8 cellular contexts compared by ENCODE assay signal in genomic region chr3:112293368-112294321, GRCh38. TPM values are rescaled to one million over a fixed set of nuclear protein-coding genes. Genes with fewer than 3 reads are reported as not detected.
DNase-seq lines count a peak whose midpoint lies in the region; ATAC-seq, FAIRE-seq and TF ChIP-seq lines count a peak whose summit lies in the region.

SLC9C1 (minus strand) TSS chr3:112294216; CDS start chr3:112286791, 7,425 bp downstream.

- H3K27me3 ChIP-seq in MG63 (no peaks in the 10 kb centered on the region; the same call in none of the 2 replicates), keratinocyte (ENCODE audit: control insufficient read depth, extremely low read depth, insufficient read depth, low read length) (no peaks in the 10 kb centered on the region)

- H3K4me3 ChIP-seq in MG63 = peak within 1 kb of the TSS; percentile 17
- no peak within 1 kb of the TSS for H3K4me3 ChIP-seq in SK-N-MC
- peak within 1 kb of the TSS in 2 of 3 experiments; percentile 40 to 47 for H3K4me3 ChIP-seq in keratinocyte (ENCODE audit: control insufficient read depth in 2 of 3, extremely low read depth in 1 of 3, insufficient read depth in 2 of 3, low read depth in 1 of 3, low read length in 3 of 3)

- H3K9ac ChIP-seq in SK-N-MC (ENCODE audit: insufficient read length) (no peak within 1 kb of the TSS), keratinocyte (ENCODE audit: control insufficient read depth, extremely low read depth, insufficient read depth, low read length) (peak within 1 kb of the TSS; percentile 29)

- H3K27ac ChIP-seq in SK-N-MC (no peak within 1 kb of the TSS), keratinocyte (ENCODE audit: control insufficient read depth, insufficient read depth, low read length) (no peak within 1 kb of the TSS)

- peak; percentile 74 for DNase-seq in ELR (ENCODE audit: low read depth)
- peak; percentile 14 for DNase-seq in MG63
- peak; percentile 52 for DNase-seq in SK-N-MC (ENCODE audit: low read depth, low spot score)
- DNase-seq in cerebellum (ENCODE audit: low spot score) = peak; percentile 48
- DNase-seq in keratinocyte (ENCODE audit: low read depth, low spot score) = no peak
- peak; percentile 56 for DNase-seq in smooth muscle cell of the brain vasculature (ENCODE audit: low read depth, low spot score)

- H3K36me3 ChIP-seq in MG63 (no peaks in the 10 kb centered on the region), SK-N-MC (ENCODE audit: insufficient read depth, low read length) (no peaks in the 10 kb centered on the region), keratinocyte (ENCODE audit: control insufficient read depth in 2 of 2, extremely low read depth in 1 of 2, insufficient read depth in 2 of 2, low read length in 2 of 2) (no peaks in the 10 kb centered on the region)

- H3K4me2 ChIP-seq in keratinocyte (ENCODE audit: control insufficient read depth, extremely low read depth, insufficient read depth, low read depth, low read length) = peak within 1 kb of the TSS; percentile 82

- H3K4me1 ChIP-seq in keratinocyte (ENCODE audit: control insufficient read depth, extremely low read depth, insufficient read depth, low read length) = peaks cover 4% of the 10 kb centered on the region

- H3K9me3 ChIP-seq in MG63 (no peaks in the 10 kb centered on the region; the same call in 1 of the 2 replicates), SK-N-MC (ENCODE audit: low read depth, low read length) (no peaks in the 10 kb centered on the region), keratinocyte (ENCODE audit: control insufficient read depth, low read depth, low read length) (no peaks in the 10 kb centered on the region)

- dilution Hi-C loops in keratinocyte (cut with MboI; ENCODE audit: extremely low pct_ligation_motif_present, low sequenced_read_pairs) = no loop called here

- no peaks in the 10 kb centered on the region for H3K9me1 ChIP-seq in keratinocyte (ENCODE audit: control insufficient read depth, extremely low read depth, insufficient read depth, low read length)

- no peaks in the 10 kb centered on the region for H3K79me2 ChIP-seq in keratinocyte (ENCODE audit: control insufficient read depth, insufficient read depth, low read length)

- peak; percentile 88 for FAIRE-seq in keratinocyte (lab: Jason Lieb, UNC)

- peak within 1 kb of the TSS; percentile 93 for H2AFZ ChIP-seq in keratinocyte (ENCODE audit: control insufficient read depth, low read length)

- H4K20me1 ChIP-seq in keratinocyte (ENCODE audit: control insufficient read depth, extremely low read depth, insufficient read depth, low read length) = no peaks in the 10 kb centered on the region

- ATAC-seq in GM21786 (IDR thresholded peaks at IDR 0.05; ENCODE audit: unreplicated experiment) = peak; percentile 75
- no peak for ATAC-seq in GM18519 (IDR thresholded peaks at IDR 0.05; ENCODE audit: low FRiP score, unreplicated experiment)

- peak in 2 of 3 experiments; percentile 41 to 67 for TF ChIP-seq CTCF in keratinocyte (optimal IDR thresholded peaks at IDR 0.05 in 1 of 3, IDR thresholded peaks at IDR 0.05 in 1 of 3, conservative IDR thresholded peaks at IDR 0.05 in 1 of 3; ENCODE audit: extremely low read depth in 1 of 3, insufficient read depth in 2 of 3, low read length in 3 of 3)

RNA-seq across cellular contexts. Expression of gene SLC9C1, which starts in this region (rescaled TPM):
- not detected in 2 replicates for total RNA-seq in MG63 (2014; rRNA removed; shearing (Covaris generic); ENCODE audit: low replicate concordance)
- total RNA-seq in cerebellum = 0.45 TPM
- polyA plus RNA-seq in keratinocyte = not detected in 3 replicates
- polyA plus RNA-seq in keratinocyte (2011; ENCODE audit: low read depth) = not detected
- not detected in 2 replicates for polyA plus RNA-seq in keratinocyte (2011; cell fraction: cytosol; rRNA removed)
- not detected in 2 replicates for polyA plus RNA-seq in keratinocyte (2011; cell fraction: nucleus; rRNA removed)
- not detected in 2 replicates for polyA plus RNA-seq in keratinocyte (2012; ENCODE audit: low replicate concordance)
- not detected in 3 replicates for polyA minus RNA-seq in keratinocyte
- polyA minus RNA-seq in keratinocyte (2011; cell fraction: cytosol; rRNA and poly(A)+ RNA removed) = not detected
- not detected in 2 replicates for polyA minus RNA-seq in keratinocyte (2011; cell fraction: nucleus; rRNA and poly(A)+ RNA removed)

Comparison
In these comparisons a context has a peak if more than half of its experiments do, and no peak if none do; other contexts are left out.
1. Peak in DNase-seq and H3K4me3 ChIP-seq in MG63; RNA of the gene not detected or under 1 TPM.
2. Peak in DNase-seq in cerebellum; RNA of the gene not detected or under 1 TPM.